ENCODE assay signal across 2 cellular contexts in genomic region chr17:28317965-28318758, GRCh38.
A peak's percentile ranks its signal among the peaks of the same experiment; 100 is the strongest.
TF ChIP-seq lines count a peak whose summit lies in the region.

No MANE protein-coding gene starts in this region.

TF ChIP-seq in Ishikawa, 13 proteins besides CTCF, POLR2A, EP300 and RAD21:
- TF ChIP-seq FOXM1 (IDR thresholded peaks at IDR 0.05; ENCODE audit: borderline replicate concordance, low read depth), result no peak
- peak; percentile 72; the same call in 1 of the 2 replicates for TF ChIP-seq ZBTB7A (IDR thresholded peaks at IDR 0.05; ENCODE audit: low read depth)
- TF ChIP-seq, protein P1, sequence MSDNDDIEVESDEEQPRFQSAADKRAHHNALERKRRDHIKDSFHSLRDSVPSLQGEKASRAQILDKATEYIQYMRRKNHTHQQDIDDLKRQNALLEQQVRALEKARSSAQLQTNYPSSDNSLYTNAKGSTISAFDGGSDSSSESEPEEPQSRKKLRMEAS (IDR thresholded peaks at IDR 0.05), result 0 out of 2 replicates have a peak, but pooled peaks have one; percentile 27

TF ChIP-seq in K562, 482 proteins besides CTCF, POLR2A, EP300 and RAD21 (continues in another document):
- 0 out of 2 replicates have a peak, but pooled peaks have one; percentile 1 for TF ChIP-seq GATAD2A (IDR thresholded peaks at IDR 0.05)
- TF ChIP-seq ATF1 (CRISPR knock-in tag; IDR thresholded peaks at IDR 0.05), result no peak
- no peak for TF ChIP-seq ATF1 (tag; IDR thresholded peaks at IDR 0.05)
- TF ChIP-seq, protein P2, sequence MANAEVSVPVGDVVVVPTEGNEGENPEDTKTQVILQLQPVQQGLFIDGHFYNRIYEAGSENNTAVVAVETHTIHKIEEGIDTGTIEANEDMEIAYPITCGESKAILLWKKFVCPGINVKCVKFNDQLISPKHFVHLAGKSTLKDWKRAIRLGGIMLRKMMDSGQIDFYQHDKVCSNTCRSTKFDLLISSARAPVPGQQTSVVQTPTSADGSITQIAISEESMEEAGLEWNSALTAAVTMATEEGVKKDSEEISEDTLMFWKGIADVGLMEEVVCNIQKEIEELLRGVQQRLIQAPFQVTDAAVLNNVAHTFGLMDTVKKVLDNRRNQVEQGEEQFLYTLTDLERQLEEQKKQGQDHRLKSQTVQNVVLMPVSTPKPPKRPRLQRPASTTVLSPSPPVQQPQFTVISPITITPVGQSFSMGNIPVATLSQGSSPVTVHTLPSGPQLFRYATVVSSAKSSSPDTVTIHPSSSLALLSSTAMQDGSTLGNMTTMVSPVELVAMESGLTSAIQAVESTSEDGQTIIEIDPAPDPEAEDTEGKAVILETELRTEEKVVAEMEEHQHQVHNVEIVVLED (CRISPR knock-in tag; IDR thresholded peaks at IDR 0.05), result peak; percentile 16; the same call in 1 of the 2 replicates
- TF ChIP-seq, protein P3, sequence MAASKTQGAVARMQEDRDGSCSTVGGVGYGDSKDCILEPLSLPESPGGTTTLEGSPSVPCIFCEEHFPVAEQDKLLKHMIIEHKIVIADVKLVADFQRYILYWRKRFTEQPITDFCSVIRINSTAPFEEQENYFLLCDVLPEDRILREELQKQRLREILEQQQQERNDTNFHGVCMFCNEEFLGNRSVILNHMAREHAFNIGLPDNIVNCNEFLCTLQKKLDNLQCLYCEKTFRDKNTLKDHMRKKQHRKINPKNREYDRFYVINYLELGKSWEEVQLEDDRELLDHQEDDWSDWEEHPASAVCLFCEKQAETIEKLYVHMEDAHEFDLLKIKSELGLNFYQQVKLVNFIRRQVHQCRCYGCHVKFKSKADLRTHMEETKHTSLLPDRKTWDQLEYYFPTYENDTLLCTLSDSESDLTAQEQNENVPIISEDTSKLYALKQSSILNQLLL (CRISPR knock-in tag; IDR thresholded peaks at IDR 0.05; ENCODE audit: borderline replicate concordance), result no peak
- no peak for TF ChIP-seq KHSRP (IDR thresholded peaks at IDR 0.05)
- TF ChIP-seq NEUROD1 (IDR thresholded peaks at IDR 0.05; ENCODE audit: borderline replicate concordance, low read depth, low read length, partially characterized antibody), result no peak
- TF ChIP-seq ZFPM2 (CRISPR knock-in tag; IDR thresholded peaks at IDR 0.05), result no peak
- peak; percentile 60; the same call in 1 of the 2 replicates for TF ChIP-seq ZBTB7A (IDR thresholded peaks at IDR 0.05; ENCODE audit: borderline replicate concordance, control insufficient read depth, low read depth, low read length)
- TF ChIP-seq, protein P4, sequence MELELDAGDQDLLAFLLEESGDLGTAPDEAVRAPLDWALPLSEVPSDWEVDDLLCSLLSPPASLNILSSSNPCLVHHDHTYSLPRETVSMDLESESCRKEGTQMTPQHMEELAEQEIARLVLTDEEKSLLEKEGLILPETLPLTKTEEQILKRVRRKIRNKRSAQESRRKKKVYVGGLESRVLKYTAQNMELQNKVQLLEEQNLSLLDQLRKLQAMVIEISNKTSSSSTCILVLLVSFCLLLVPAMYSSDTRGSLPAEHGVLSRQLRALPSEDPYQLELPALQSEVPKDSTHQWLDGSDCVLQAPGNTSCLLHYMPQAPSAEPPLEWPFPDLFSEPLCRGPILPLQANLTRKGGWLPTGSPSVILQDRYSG (tag; conservative IDR thresholded peaks at IDR 0.05; ENCODE audit: low read depth), result 0 out of 2 replicates have a peak, but pooled peaks have one; percentile 27
- no peak for TF ChIP-seq NR2C2 (CRISPR knock-in tag; IDR thresholded peaks at IDR 0.05)
- TF ChIP-seq NR2C2 (tag; IDR thresholded peaks at IDR 0.05), result peak; percentile 49; the same call in 1 of the 2 replicates
- TF ChIP-seq DPF2 (IDR thresholded peaks at IDR 0.05), result no peak
- TF ChIP-seq, protein P5, sequence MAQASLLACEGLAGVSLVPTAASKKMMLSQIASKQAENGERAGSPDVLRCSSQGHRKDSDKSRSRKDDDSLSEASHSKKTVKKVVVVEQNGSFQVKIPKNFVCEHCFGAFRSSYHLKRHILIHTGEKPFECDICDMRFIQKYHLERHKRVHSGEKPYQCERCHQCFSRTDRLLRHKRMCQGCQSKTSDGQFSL (CRISPR knock-in tag; IDR thresholded peaks at IDR 0.05), result no peak
- TF ChIP-seq, protein P5 (tag; IDR thresholded peaks at IDR 0.05), result peak in 1 of 2 experiments; percentile 30; a peak in 1 of 4 replicates
- TF ChIP-seq KLF6 (CRISPR knock-in tag; IDR thresholded peaks at IDR 0.05; ENCODE audit: borderline replicate concordance), result no peak
- TF ChIP-seq, protein P6, sequence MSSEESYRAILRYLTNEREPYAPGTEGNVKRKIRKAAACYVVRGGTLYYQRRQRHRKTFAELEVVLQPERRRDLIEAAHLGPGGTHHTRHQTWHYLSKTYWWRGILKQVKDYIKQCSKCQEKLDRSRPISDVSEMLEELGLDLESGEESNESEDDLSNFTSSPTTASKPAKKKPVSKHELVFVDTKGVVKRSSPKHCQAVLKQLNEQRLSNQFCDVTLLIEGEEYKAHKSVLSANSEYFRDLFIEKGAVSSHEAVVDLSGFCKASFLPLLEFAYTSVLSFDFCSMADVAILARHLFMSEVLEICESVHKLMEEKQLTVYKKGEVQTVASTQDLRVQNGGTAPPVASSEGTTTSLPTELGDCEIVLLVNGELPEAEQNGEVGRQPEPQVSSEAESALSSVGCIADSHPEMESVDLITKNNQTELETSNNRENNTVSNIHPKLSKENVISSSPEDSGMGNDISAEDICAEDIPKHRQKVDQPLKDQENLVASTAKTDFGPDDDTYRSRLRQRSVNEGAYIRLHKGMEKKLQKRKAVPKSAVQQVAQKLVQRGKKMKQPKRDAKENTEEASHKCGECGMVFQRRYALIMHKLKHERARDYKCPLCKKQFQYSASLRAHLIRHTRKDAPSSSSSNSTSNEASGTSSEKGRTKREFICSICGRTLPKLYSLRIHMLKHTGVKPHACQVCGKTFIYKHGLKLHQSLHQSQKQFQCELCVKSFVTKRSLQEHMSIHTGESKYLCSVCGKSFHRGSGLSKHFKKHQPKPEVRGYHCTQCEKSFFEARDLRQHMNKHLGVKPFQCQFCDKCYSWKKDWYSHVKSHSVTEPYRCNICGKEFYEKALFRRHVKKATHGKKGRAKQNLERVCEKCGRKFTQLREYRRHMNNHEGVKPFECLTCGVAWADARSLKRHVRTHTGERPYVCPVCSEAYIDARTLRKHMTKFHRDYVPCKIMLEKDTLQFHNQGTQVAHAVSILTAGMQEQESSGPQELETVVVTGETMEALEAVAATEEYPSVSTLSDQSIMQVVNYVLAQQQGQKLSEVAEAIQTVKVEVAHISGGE (CRISPR knock-in tag; IDR thresholded peaks at IDR 0.05), result peak in 1 of 3 experiments; percentile 35; a peak in 1 of 6 replicates
- no peak for TF ChIP-seq NRF1 (conservative IDR thresholded peaks at IDR 0.05 in 1 of 2, IDR thresholded peaks at IDR 0.05 in 1 of 2)
- no peak for TF ChIP-seq ARID1B (IDR thresholded peaks at IDR 0.05)
- TF ChIP-seq KDM2B (CRISPR knock-in tag; IDR thresholded peaks at IDR 0.05), result no peak
- no peak for TF ChIP-seq CHAMP1 (IDR thresholded peaks at IDR 0.05)
- 0 out of 2 replicates have a peak, but pooled peaks have one; percentile 31 for TF ChIP-seq ZNF12 (CRISPR knock-in tag; IDR thresholded peaks at IDR 0.05)
- peak; percentile 45 for TF ChIP-seq TAF1 (IDR thresholded peaks at IDR 0.05; ENCODE audit: control insufficient read depth, extremely low read depth, insufficient read depth, low read length, severe bottlenecking)
- peak; percentile 18 to 52 for TF ChIP-seq E2F6 (IDR thresholded peaks at IDR 0.05; ENCODE audit: borderline replicate concordance in 1 of 2, extremely low read depth in 1 of 2, insufficient read depth in 1 of 2, insufficient read length in 1 of 2, low read depth in 1 of 2, low read length in 1 of 2, poor library complexity in 1 of 2, severe bottlenecking in 1 of 2)
- TF ChIP-seq CHD2 (IDR thresholded peaks at IDR 0.05; ENCODE audit: low read depth, low read length), result no peak
- TF ChIP-seq, protein P7, sequence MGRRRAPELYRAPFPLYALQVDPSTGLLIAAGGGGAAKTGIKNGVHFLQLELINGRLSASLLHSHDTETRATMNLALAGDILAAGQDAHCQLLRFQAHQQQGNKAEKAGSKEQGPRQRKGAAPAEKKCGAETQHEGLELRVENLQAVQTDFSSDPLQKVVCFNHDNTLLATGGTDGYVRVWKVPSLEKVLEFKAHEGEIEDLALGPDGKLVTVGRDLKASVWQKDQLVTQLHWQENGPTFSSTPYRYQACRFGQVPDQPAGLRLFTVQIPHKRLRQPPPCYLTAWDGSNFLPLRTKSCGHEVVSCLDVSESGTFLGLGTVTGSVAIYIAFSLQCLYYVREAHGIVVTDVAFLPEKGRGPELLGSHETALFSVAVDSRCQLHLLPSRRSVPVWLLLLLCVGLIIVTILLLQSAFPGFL (CRISPR knock-in tag; IDR thresholded peaks at IDR 0.05), result peak; percentile 91; the same call in 1 of the 2 replicates
- peak in 1 of 3 experiments; percentile 14 for TF ChIP-seq YY1 (IDR thresholded peaks at IDR 0.05; ENCODE audit: borderline replicate concordance in 1 of 3, control insufficient read depth in 1 of 3, extremely low read depth in 1 of 3, insufficient read depth in 3 of 3, insufficient read length in 1 of 3, insufficient replicate concordance in 2 of 3, low read depth in 1 of 3, low read length in 2 of 3)
- peak; percentile 44 for TF ChIP-seq MEIS2 (IDR thresholded peaks at IDR 0.05; ENCODE audit: partially characterized antibody)
- TF ChIP-seq HDAC8 (tag; IDR thresholded peaks at IDR 0.05), result no peak
- TF ChIP-seq CXXC5 (CRISPR knock-in tag; IDR thresholded peaks at IDR 0.05), result no peak
- no peak for TF ChIP-seq TEAD4 (IDR thresholded peaks at IDR 0.05; ENCODE audit: low read length)
- no peak for TF ChIP-seq TEAD4 (CRISPR knock-in tag; IDR thresholded peaks at IDR 0.05; ENCODE audit: borderline replicate concordance)
